Comparison of ENCODE assay signal across 1 cellular context in the genomic region with DNA sequence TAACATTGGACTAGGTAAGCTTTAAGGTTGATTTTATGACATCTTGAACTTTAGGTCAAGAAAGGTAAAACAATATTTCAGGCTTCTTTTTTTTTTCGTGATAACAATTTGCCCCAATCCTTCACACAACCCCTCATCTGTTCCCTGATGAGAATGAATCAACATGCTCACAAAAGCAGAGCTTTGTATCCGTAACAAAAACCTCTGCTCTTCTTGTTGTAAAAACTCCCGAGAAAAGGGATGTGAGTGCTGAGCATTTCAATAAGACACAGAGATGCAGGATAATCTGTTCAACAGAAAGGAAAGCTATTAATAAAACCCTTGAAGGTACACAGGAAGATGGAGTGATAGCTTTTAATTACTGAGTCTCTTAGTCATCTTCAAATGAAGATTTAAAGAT.
TF ChIP-seq lines count a peak whose summit lies in the region.

No MANE protein-coding gene starts in this region.

TF ChIP-seq in A549, 52 proteins besides CTCF, POLR2A, EP300 and RAD21 (continued from another document):
- TF ChIP-seq NPAS2 (CRISPR knock-in tag; IDR thresholded peaks at IDR 0.05; ENCODE audit: borderline replicate concordance), result no peak
